ENCODE assay signal across 8 cellular contexts in the genomic region with DNA sequence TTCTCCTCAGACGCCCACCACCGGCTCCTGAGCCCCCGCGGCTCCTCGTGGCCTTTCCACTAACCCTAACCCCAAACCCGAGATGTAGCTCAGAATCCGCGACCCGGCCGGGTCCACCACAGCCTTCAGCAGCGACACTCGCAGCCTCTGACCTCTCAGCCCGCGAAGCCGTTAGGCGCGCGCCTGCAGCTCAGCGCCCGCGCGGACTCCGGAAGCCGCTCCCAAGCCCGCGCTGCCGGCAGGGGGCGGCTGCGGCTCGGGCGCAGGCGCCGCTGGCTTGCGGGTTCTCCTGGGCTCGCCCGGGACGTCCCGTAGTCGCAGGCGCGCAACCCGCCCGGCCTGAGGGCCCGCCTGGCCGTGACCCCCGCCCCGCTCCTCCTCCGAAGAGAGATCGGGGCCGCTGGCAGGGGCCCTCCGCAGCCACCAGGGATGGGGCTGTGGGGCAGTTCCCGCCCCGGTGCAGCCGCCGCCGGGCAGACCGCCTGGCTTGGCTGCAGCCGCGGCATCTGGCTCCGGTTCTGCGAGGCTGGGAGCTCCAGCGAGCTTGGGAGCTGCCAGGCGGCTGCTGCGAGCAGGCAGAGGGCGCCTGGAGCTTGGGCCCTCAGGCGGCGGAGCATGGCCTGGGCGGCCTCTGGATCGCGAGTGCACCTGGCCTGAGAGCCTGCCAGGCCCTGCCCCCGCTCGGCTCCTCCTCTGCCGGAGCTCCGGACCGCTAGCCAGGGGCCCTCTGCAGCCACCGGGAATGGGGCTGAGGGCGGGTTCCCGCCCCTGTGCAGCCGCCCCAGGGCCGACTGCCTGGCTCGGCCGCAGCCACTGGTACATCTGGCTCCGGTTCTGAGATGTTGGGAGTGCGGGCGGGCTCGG.
DNase-seq lines count a peak whose midpoint lies in the region; ATAC-seq and TF ChIP-seq lines count a peak whose summit lies in the region.

No MANE protein-coding gene starts in this region.

- H3K4me3 ChIP-seq in dorsolateral prefrontal cortex (peak overlapping the region; percentile 29 to 73 (median 56)), lower lobe of right lung (peak overlapping the region; percentile 48)

- peak; percentile 24 for DNase-seq in GM04504 (ENCODE audit: low read depth)
- peak; percentile 69 for DNase-seq in NCI-H2171 treated with DMSO at 0.1 percent for 48 hours (lab: John Stamatoyannopoulos, UW)
- DNase-seq in activated CD4-positive, alpha-beta T cell treated with anti-CD3 and anti-CD28 coated beads, Interleukin-2, amount 50 U/mL, for 1 hour = peak; percentile 70
- peak in 9 of 10 donors; percentile 3 to 70 (median 38) for DNase-seq in dorsolateral prefrontal cortex
- peak; percentile 86 for DNase-seq in lower lobe of right lung
- peak; percentile 71 to 76 for DNase-seq in stimulated activated CD4-positive, alpha-beta T cell treated with anti-CD3 and anti-CD28 coated beads, Interleukin-4, amount 100 ng/mL, for 48 hours (ENCODE audit: low read depth in 2 of 2)
- no peak for DNase-seq in cerebellum (ENCODE audit: low spot score)

- H3K4me1 ChIP-seq in lower lobe of right lung = peaks cover 18% of the 10 kb centered on the region

- H3K9me3 ChIP-seq in lower lobe of right lung = no peaks in the 10 kb centered on the region

- no peaks in the 10 kb centered on the region for H3K36me3 ChIP-seq in lower lobe of right lung

- H3K27ac ChIP-seq in dorsolateral prefrontal cortex (peak overlapping the region in 36 of 59 donors; percentile 3 to 86 (median 55)), lower lobe of right lung (peak overlapping the region; percentile 36)

- TF ChIP-seq CTCF in dorsolateral prefrontal cortex (IDR thresholded peaks at IDR 0.05 in 54 of 56, conservative IDR thresholded peaks at IDR 0.05 in 2 of 56; ENCODE audit: low read depth in 1 of 56, partially characterized antibody in 56 of 56) (peak in 45 of 56 donors; percentile 2 to 71 (median 45)), lower lobe of right lung (IDR thresholded peaks at IDR 0.05) (peak; percentile 67)

- intact Hi-C loops in dorsolateral prefrontal cortex (cut with DNase I) = no loop called here
- intact Hi-C loops in lower lobe of right lung (cut with DNase I) = no loop called here

- peaks cover 0 to 81% (median 38%) of the 10 kb centered on the region in 45 donors for H3K27me3 ChIP-seq in dorsolateral prefrontal cortex
- peaks cover 77% of the 10 kb centered on the region for H3K27me3 ChIP-seq in lower lobe of right lung (ENCODE audit: low read depth)

- ATAC-seq in HG02642 (IDR thresholded peaks at IDR 0.05; ENCODE audit: poor library complexity, unreplicated experiment) (peak; percentile 64), lower lobe of right lung (peak; percentile 99)
